In the genomic region with DNA sequence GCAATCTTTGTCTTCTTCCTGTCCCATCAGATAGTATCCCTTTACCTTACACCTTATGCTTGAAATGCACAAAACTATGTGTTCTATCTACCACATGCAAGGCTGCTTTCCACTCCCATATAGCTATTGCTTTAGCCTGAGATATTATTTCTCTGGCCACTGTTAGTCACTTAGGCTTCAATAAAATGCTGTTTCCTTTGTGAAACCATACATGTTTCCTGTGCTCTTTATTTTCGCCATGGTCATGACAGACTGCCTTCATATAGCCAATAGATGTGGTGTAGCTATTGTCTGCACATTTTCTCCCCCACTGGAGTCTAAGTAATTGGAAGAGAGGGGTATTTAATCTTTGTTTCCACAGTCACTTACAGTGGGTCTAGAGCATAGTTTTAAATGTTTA, we compare ENCODE assay signal across 22 cellular contexts.
"Had no signal": no experiment of that assay in that cellular context is flagged by ENCODE, and none has a peak within 500 bp of the region (broad histone marks: within the 10 kb centered on the region; RNA-seq: fewer than 3 reads in every experiment).

No MANE protein-coding gene starts in this region.

- H3K4me3 Mint-ChIP-seq: memory B cell, nephron progenitor cell had no signal

- FAIRE-seq: keratinocyte had no signal

- H3K4me1 Mint-ChIP-seq: memory B cell had no signal

- H3K9me3 Mint-ChIP-seq: memory B cell had no signal

- H3K9me3 ChIP-seq: esophagus muscularis mucosa, gastrocnemius medialis, left lung, lower lobe of right lung, neutrophil, stomach, thoracic aorta, transverse colon had no signal

- H3K4me3 ChIP-seq: esophagus muscularis mucosa, gastrocnemius medialis, heart right ventricle, left lung, lower lobe of right lung, skin epidermis, stomach, thoracic aorta, transverse colon had no signal

- H3K27ac Mint-ChIP-seq: memory B cell, nephron progenitor cell had no signal

- H3K27me3 ChIP-seq: esophagus muscularis mucosa, gastrocnemius medialis, heart right ventricle, left lung, neutrophil, stomach, transverse colon had no signal

- H3K36me3 ChIP-seq: esophagus muscularis mucosa, gastrocnemius medialis, heart right ventricle, left lung, lower lobe of right lung, neutrophil, stomach, thoracic aorta, transverse colon had no signal

- H3K36me3 Mint-ChIP-seq: memory B cell had no signal

- ATAC-seq: gastrocnemius medialis, heart right ventricle, left lung, lower lobe of right lung, sciatic nerve had no signal

- DNase-seq: effector memory CD4-positive, alpha-beta T cell; gastrocnemius medialis; heart right ventricle; left lung; lower lobe of right lung; midbrain; nephron progenitor cell; posterior cingulate gyrus; stimulated activated CD4-positive, alpha-beta T cell treated with anti-CD3 and anti-CD28 coated beads, Interleukin-2, amount 100 ng/mL, for 24 hours; stimulated activated CD4-positive, alpha-beta T cell treated with anti-CD3 and anti-CD28 coated beads, Interleukin-4, amount 100 ng/mL, for 4 hours; stimulated activated naive CD4-positive, alpha-beta T cell; stomach; substantia nigra; transverse colon had no signal

- H3K27ac ChIP-seq: epithelial cell of prostate, esophagus muscularis mucosa, gastrocnemius medialis, heart right ventricle, left lung, lower lobe of right lung, neutrophil, skin epidermis, stomach, thoracic aorta, transverse colon had no signal

- H3K4me1 ChIP-seq: esophagus muscularis mucosa, gastrocnemius medialis, heart right ventricle, left lung, lower lobe of right lung, stomach, transverse colon had no signal
